8 cellular contexts compared by ENCODE assay signal in the genomic region with DNA sequence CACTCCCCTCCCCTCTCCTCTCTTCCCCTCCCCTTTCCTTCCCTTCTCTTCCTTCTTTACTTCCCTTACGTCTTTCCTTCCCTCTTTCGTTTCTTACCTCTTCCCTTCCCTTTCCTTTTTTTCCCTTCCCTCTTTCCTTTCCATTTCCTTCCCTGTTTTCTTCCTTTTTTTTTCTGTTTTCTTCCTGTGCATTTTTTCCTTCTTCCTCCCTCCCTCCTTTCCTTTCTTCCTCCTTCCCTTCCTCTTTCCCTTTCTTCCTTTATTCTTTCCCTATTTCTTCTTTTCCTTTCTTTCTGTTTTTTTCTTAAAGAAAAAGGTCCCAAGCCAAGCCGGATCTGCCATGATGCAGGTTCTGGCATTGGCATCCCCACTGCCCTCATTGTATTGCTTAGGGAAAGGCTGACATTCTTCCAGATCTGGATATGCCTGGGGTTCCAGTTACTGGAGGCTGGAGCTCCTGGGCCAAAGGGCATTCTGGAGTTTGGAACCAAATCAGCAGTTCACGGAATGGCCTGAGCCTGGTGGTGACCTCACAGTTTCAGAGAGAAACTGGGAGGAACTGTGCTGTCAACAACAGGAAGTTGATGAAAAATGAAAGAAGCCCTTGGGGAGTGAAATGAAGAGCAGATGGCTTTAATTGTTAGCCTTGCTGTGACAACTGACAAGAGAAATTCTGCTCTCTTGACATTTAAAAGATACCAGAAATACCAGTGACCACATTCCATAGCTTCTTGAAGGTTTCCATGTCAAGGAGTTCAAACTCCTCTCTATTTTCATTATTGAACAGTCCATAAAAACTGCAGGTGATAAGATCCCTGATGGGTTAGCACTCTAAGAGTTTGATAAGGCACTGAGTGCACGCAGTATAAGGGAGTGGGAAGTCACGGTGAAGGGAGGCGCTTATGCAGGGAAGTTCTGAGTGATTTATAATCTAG.
DNase-seq lines count a peak whose midpoint lies in the region; ATAC-seq lines count a peak whose summit lies in the region.

No MANE protein-coding gene starts in this region.

- peaks cover 22% of the 10 kb centered on the region for H3K4me1 ChIP-seq in SJSA1 (replicated peaks)

- peak; percentile 98 for ATAC-seq in GM19023 (IDR thresholded peaks at IDR 0.05; ENCODE audit: unreplicated experiment)
- peak; percentile 99 for ATAC-seq in HG03066 (IDR thresholded peaks at IDR 0.05; ENCODE audit: low read depth, unreplicated experiment)
- peak; percentile 95 for ATAC-seq in sciatic nerve

- intact Hi-C loops in sciatic nerve (cut with DNase I) = no loop called here

- peak overlapping the region; percentile 83 for H3K27ac ChIP-seq in SJSA1

- no peaks in the 10 kb centered on the region for H3K27me3 ChIP-seq in SJSA1 (replicated peaks)

- H3K9me3 ChIP-seq in SJSA1 (replicated peaks) = no peaks in the 10 kb centered on the region; the same call in 1 of the 2 replicates

- H3K4me3 ChIP-seq in SJSA1 = no peak overlapping the region

- peak; percentile 77 for DNase-seq in CD1c-positive myeloid dendritic cell (ENCODE audit: extremely low spot score)
- peak; percentile 46 to 67 for DNase-seq in SJSA1 (ENCODE audit: low read depth in 1 of 2, low spot score in 2 of 2)
- DNase-seq in globus pallidus (ENCODE audit: low spot score) = peak; percentile 27
- peak; percentile 69 for DNase-seq in sciatic nerve (ENCODE audit: low spot score)
- DNase-seq in NCI-H345 treated with DMSO at 0.1 percent for 48 hours (lab: John Stamatoyannopoulos, UW; ENCODE audit: unreplicated experiment) = no peak
- DNase-seq in activated CD8-positive, alpha-beta memory T cell treated with anti-CD3 and anti-CD28 coated beads, Interleukin-2, amount 50 U/mL, for 48 hours = no peak

- H3K36me3 ChIP-seq in SJSA1 = no peaks in the 10 kb centered on the region

Comparison
In these comparisons a context has a peak if more than half of its experiments do, and no peak if none do; other contexts are left out.
1. DNase-seq: peak in CD1c-positive myeloid dendritic cell (single experiment), SJSA1 (2 of 2), globus pallidus (single experiment) and sciatic nerve (single experiment); none in NCI-H345 treated with DMSO at 0.1 percent for 48 hours (single experiment) and activated CD8-positive, alpha-beta memory T cell treated with anti-CD3 and anti-CD28 coated beads, Interleukin-2, amount 50 U/mL, for 48 hours (single experiment).
2. Peak in every context shown above with its lines, with median percentiles within 50 percentile points of each other: ATAC-seq.